In genomic region chr1:57400041-57400440, GRCh38 we compare ENCODE assay signal across 1 cellular context.
A peak's percentile ranks its signal among the peaks of the same experiment; 100 is the strongest.
TF ChIP-seq lines count a peak whose summit lies in the region.

No MANE protein-coding gene starts in this region.

TF ChIP-seq in HepG2, 621 proteins besides CTCF, POLR2A, EP300 and RAD21 (continued from another document and continues in another):
- TF ChIP-seq ZXDC (CRISPR knock-in tag; IDR thresholded peaks at IDR 0.05) (no peak), ZNF292 (CRISPR knock-in tag; IDR thresholded peaks at IDR 0.05; ENCODE audit: borderline replicate concordance, low read depth) (0 out of 2 replicates have a peak, but pooled peaks have one; percentile 35), PRMT3 (CRISPR knock-in tag; IDR thresholded peaks at IDR 0.05; ENCODE audit: borderline replicate concordance, low read depth) (no peak), SRF (IDR thresholded peaks at IDR 0.05; ENCODE audit: low read depth, low read length) (no peak), CENPBD1 (CRISPR knock-in tag; IDR thresholded peaks at IDR 0.05; ENCODE audit: borderline replicate concordance, low read depth) (no peak), ISX (CRISPR knock-in tag; conservative IDR thresholded peaks at IDR 0.05) (no peak), PTBP1 (IDR thresholded peaks at IDR 0.05; ENCODE audit: low read depth, low read length, poor library complexity, severe bottlenecking) (no peak), ZNF556 (CRISPR knock-in tag; IDR thresholded peaks at IDR 0.05; ENCODE audit: borderline replicate concordance) (no peak), HNF1B (CRISPR knock-in tag; IDR thresholded peaks at IDR 0.05) (peak; percentile 83), ARHGAP35 (CRISPR knock-in tag; IDR thresholded peaks at IDR 0.05; ENCODE audit: borderline replicate concordance) (no peak), ZNF597 (CRISPR knock-in tag; IDR thresholded peaks at IDR 0.05) (no peak), TGIF2 (CRISPR knock-in tag; IDR thresholded peaks at IDR 0.05) (no peak), POGZ (CRISPR knock-in tag; IDR thresholded peaks at IDR 0.05) (0 out of 2 replicates have a peak, but pooled peaks have one; percentile 45), ZNF644 (CRISPR knock-in tag; IDR thresholded peaks at IDR 0.05; ENCODE audit: low read depth) (peak; percentile 43; the same call in 1 of the 2 replicates), ARNT (IDR thresholded peaks at IDR 0.05) (no peak), BATF2 (CRISPR knock-in tag; IDR thresholded peaks at IDR 0.05) (no peak), REPIN1 (CRISPR knock-in tag; IDR thresholded peaks at IDR 0.05; ENCODE audit: borderline replicate concordance, low read depth) (0 out of 2 replicates have a peak, but pooled peaks have one; percentile 13), ZNF10 (CRISPR knock-in tag; IDR thresholded peaks at IDR 0.05; ENCODE audit: borderline replicate concordance, low read depth) (no peak), SAFB2 (CRISPR knock-in tag; IDR thresholded peaks at IDR 0.05; ENCODE audit: borderline replicate concordance, low read depth) (no peak), TMF1 (CRISPR knock-in tag; IDR thresholded peaks at IDR 0.05; ENCODE audit: low read depth) (no peak), NCOA1 (CRISPR knock-in tag; IDR thresholded peaks at IDR 0.05) (no peak), ZNF446 (CRISPR knock-in tag; IDR thresholded peaks at IDR 0.05) (no peak), CAMTA2 (CRISPR knock-in tag; IDR thresholded peaks at IDR 0.05; ENCODE audit: borderline replicate concordance) (no peak), ZNF331 (CRISPR knock-in tag; IDR thresholded peaks at IDR 0.05) (peak; percentile 59; the same call in 1 of the 2 replicates), JUNB (CRISPR knock-in tag; IDR thresholded peaks at IDR 0.05; ENCODE audit: borderline replicate concordance) (no peak), GATAD2A (CRISPR knock-in tag; IDR thresholded peaks at IDR 0.05) (peak; percentile 46; the same call in 1 of the 2 replicates), ZEB1 (IDR thresholded peaks at IDR 0.05; ENCODE audit: insufficient replicate concordance, low read depth) (no peak), AGO2 (optimal IDR thresholded peaks at IDR 0.05; ENCODE audit: low read depth, low read length) (no peak), SOX13 (IDR thresholded peaks at IDR 0.05) (no peak), SOX13 (CRISPR knock-in tag; conservative IDR thresholded peaks at IDR 0.05 in 1 of 2, IDR thresholded peaks at IDR 0.05 in 1 of 2) (peak in 1 of 2 experiments; percentile 9; a peak in 1 of 4 replicates), NCOR1 (IDR thresholded peaks at IDR 0.05; ENCODE audit: borderline replicate concordance, low read length) (peak; percentile 24; the same call in 1 of the 2 replicates)
- TF ChIP-seq, protein P1, sequence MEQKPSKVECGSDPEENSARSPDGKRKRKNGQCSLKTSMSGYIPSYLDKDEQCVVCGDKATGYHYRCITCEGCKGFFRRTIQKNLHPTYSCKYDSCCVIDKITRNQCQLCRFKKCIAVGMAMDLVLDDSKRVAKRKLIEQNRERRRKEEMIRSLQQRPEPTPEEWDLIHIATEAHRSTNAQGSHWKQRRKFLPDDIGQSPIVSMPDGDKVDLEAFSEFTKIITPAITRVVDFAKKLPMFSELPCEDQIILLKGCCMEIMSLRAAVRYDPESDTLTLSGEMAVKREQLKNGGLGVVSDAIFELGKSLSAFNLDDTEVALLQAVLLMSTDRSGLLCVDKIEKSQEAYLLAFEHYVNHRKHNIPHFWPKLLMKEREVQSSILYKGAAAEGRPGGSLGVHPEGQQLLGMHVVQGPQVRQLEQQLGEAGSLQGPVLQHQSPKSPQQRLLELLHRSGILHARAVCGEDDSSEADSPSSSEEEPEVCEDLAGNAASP (CRISPR knock-in tag; IDR thresholded peaks at IDR 0.05; ENCODE audit: borderline replicate concordance) = no peak
- TF ChIP-seq, protein P2, sequence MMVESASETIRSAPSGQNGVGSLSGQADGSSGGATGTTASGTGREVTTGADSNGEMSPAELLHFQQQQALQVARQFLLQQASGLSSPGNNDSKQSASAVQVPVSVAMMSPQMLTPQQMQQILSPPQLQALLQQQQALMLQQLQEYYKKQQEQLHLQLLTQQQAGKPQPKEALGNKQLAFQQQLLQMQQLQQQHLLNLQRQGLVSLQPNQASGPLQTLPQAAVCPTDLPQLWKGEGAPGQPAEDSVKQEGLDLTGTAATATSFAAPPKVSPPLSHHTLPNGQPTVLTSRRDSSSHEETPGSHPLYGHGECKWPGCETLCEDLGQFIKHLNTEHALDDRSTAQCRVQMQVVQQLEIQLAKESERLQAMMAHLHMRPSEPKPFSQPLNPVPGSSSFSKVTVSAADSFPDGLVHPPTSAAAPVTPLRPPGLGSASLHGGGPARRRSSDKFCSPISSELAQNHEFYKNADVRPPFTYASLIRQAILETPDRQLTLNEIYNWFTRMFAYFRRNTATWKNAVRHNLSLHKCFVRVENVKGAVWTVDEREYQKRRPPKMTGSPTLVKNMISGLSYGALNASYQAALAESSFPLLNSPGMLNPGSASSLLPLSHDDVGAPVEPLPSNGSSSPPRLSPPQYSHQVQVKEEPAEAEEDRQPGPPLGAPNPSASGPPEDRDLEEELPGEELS (CRISPR knock-in tag; IDR thresholded peaks at IDR 0.05) = peak; percentile 19; the same call in 1 of the 2 replicates
- TF ChIP-seq, protein P3, sequence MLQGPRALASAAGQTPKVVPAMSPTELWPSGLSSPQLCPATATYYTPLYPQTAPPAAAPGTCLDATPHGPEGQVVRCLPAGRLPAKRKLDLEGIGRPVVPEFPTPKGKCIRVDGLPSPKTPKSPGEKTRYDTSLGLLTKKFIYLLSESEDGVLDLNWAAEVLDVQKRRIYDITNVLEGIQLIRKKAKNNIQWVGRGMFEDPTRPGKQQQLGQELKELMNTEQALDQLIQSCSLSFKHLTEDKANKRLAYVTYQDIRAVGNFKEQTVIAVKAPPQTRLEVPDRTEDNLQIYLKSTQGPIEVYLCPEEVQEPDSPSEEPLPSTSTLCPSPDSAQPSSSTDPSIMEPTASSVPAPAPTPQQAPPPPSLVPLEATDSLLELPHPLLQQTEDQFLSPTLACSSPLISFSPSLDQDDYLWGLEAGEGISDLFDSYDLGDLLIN (CRISPR knock-in tag; IDR thresholded peaks at IDR 0.05; ENCODE audit: borderline replicate concordance) = no peak
- TF ChIP-seq, protein P4, sequence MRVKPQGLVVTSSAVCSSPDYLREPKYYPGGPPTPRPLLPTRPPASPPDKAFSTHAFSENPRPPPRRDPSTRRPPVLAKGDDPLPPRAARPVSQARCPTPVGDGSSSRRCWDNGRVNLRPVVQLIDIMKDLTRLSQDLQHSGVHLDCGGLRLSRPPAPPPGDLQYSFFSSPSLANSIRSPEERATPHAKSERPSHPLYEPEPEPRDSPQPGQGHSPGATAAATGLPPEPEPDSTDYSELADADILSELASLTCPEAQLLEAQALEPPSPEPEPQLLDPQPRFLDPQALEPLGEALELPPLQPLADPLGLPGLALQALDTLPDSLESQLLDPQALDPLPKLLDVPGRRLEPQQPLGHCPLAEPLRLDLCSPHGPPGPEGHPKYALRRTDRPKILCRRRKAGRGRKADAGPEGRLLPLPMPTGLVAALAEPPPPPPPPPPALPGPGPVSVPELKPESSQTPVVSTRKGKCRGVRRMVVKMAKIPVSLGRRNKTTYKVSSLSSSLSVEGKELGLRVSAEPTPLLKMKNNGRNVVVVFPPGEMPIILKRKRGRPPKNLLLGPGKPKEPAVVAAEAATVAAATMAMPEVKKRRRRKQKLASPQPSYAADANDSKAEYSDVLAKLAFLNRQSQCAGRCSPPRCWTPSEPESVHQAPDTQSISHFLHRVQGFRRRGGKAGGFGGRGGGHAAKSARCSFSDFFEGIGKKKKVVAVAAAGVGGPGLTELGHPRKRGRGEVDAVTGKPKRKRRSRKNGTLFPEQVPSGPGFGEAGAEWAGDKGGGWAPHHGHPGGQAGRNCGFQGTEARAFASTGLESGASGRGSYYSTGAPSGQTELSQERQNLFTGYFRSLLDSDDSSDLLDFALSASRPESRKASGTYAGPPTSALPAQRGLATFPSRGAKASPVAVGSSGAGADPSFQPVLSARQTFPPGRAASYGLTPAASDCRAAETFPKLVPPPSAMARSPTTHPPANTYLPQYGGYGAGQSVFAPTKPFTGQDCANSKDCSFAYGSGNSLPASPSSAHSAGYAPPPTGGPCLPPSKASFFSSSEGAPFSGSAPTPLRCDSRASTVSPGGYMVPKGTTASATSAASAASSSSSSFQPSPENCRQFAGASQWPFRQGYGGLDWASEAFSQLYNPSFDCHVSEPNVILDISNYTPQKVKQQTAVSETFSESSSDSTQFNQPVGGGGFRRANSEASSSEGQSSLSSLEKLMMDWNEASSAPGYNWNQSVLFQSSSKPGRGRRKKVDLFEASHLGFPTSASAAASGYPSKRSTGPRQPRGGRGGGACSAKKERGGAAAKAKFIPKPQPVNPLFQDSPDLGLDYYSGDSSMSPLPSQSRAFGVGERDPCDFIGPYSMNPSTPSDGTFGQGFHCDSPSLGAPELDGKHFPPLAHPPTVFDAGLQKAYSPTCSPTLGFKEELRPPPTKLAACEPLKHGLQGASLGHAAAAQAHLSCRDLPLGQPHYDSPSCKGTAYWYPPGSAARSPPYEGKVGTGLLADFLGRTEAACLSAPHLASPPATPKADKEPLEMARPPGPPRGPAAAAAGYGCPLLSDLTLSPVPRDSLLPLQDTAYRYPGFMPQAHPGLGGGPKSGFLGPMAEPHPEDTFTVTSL (CRISPR knock-in tag; IDR thresholded peaks at IDR 0.05; ENCODE audit: borderline replicate concordance) = peak; percentile 36; the same call in 1 of the 2 replicates
- TF ChIP-seq, protein P5, sequence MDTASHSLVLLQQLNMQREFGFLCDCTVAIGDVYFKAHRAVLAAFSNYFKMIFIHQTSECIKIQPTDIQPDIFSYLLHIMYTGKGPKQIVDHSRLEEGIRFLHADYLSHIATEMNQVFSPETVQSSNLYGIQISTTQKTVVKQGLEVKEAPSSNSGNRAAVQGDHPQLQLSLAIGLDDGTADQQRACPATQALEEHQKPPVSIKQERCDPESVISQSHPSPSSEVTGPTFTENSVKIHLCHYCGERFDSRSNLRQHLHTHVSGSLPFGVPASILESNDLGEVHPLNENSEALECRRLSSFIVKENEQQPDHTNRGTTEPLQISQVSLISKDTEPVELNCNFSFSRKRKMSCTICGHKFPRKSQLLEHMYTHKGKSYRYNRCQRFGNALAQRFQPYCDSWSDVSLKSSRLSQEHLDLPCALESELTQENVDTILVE (CRISPR knock-in tag; IDR thresholded peaks at IDR 0.05) = no peak
- TF ChIP-seq, protein P6, sequence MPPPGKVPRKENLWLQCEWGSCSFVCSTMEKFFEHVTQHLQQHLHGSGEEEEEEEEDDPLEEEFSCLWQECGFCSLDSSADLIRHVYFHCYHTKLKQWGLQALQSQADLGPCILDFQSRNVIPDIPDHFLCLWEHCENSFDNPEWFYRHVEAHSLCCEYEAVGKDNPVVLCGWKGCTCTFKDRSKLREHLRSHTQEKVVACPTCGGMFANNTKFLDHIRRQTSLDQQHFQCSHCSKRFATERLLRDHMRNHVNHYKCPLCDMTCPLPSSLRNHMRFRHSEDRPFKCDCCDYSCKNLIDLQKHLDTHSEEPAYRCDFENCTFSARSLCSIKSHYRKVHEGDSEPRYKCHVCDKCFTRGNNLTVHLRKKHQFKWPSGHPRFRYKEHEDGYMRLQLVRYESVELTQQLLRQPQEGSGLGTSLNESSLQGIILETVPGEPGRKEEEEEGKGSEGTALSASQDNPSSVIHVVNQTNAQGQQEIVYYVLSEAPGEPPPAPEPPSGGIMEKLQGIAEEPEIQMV (CRISPR knock-in tag; IDR thresholded peaks at IDR 0.05; ENCODE audit: low read depth) = no peak
